ENCODE assay signal across 12 cellular contexts in the genomic region with DNA sequence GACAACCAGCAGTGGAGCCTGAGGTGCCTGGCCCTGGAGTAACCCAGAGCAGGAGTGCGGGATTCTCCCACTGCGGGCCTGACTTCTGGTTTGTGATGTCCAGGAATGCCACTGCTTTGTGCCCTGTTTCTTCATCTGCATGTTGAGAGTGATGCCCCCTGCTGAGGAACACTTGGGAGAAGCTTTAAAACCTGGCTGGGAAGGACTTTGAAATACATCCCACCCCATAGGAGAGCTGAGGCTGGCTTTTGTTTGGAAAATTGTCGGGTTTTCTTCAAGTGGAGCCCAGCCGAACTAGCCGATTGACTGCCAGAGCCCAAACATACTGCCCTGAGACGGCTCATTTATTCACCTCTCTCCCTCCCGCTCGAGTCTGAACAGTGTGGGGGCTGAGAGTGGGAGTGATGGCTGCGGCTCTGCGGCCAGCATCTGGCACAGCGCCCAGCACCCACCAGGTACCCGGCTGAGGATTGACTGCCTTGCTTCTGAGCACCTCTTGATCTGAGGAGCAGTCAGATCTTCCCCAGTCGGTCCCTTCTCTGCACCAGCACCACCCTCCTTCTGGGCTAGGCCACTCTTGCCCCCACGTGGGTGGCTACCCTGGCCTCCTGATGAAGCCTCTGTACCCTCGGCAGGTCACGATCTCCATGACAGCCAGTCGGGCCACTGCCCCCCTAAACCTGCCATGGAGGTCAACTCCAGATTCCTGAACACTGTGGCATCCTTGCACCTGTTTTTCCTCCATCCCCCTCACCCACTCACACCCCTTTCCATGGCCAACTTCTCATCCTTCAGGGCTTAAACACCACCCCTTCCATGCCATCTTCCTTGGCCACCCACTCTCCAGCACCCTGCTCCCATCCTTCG.
DNase-seq lines count a peak whose midpoint lies in the region; ATAC-seq and TF ChIP-seq lines count a peak whose summit lies in the region.
"Had no signal": no experiment of that assay in that cellular context is flagged by ENCODE, and none has a peak within 500 bp of the region (broad histone marks: within the 10 kb centered on the region; RNA-seq: fewer than 3 reads in every experiment).

No MANE protein-coding gene starts in this region.

- no peaks in the 10 kb centered on the region for H3K36me3 Mint-ChIP-seq in activated CD4-positive, alpha-beta T cell treated with anti-CD3 and anti-CD28 coated beads, Interleukin-2, amount 10 ng/mL, durations not matched to agents 24 days and 14 days (ENCODE audit: low read depth)
- H3K36me3 Mint-ChIP-seq in osteocyte (ENCODE audit: unreplicated experiment), result no peaks in the 10 kb centered on the region
- H3K36me3 Mint-ChIP-seq: activated naive CD4-positive, alpha-beta T cell treated with anti-CD3 and anti-CD28 coated beads, Interleukin-2, amount 50 U/mL, for 24 hours had no signal

- intact Hi-C loops in activated CD4-positive, alpha-beta T cell treated with anti-CD3 and anti-CD28 coated beads, Interleukin-2, amount 10 ng/mL, durations not matched to agents 24 days and 14 days (cut with micrococcal nuclease), result no loop called here

- no peak overlapping the region for H3K4me3 Mint-ChIP-seq in activated CD4-positive, alpha-beta T cell treated with anti-CD3 and anti-CD28 coated beads, Interleukin-2, amount 10 ng/mL, durations not matched to agents 24 days and 14 days
- H3K4me3 Mint-ChIP-seq in osteocyte (ENCODE audit: unreplicated experiment), result no peak overlapping the region
- H3K4me3 Mint-ChIP-seq: activated naive CD4-positive, alpha-beta T cell treated with anti-CD3 and anti-CD28 coated beads, Interleukin-2, amount 50 U/mL, for 24 hours had no signal

- peaks cover 13% of the 10 kb centered on the region for H3K4me1 Mint-ChIP-seq in activated CD4-positive, alpha-beta T cell treated with anti-CD3 and anti-CD28 coated beads, Interleukin-2, amount 10 ng/mL, durations not matched to agents 24 days and 14 days
- H3K4me1 Mint-ChIP-seq in osteocyte (ENCODE audit: unreplicated experiment), result peaks cover 12% of the 10 kb centered on the region

- no peak; the same call in 1 of the 2 replicates for TF ChIP-seq RAD21 in Ishikawa (IDR thresholded peaks at IDR 0.05; ENCODE audit: low read depth)

- no peak for TF ChIP-seq EP300 in Ishikawa (IDR thresholded peaks at IDR 0.05; ENCODE audit: borderline replicate concordance)

- no peak for DNase-seq in activated CD4-positive, alpha-beta T cell treated with anti-CD3 and anti-CD28 coated beads, Interleukin-2, amount 10 ng/mL, durations not matched to agents 24 days and 14 days
- no peak for DNase-seq in activated CD4-positive, alpha-beta T cell treated with anti-CD3 and anti-CD28 coated beads, Interleukin-2, amount 50 U/mL, for 1 hour
- DNase-seq in brain microvascular endothelial cell, result no peak
- DNase-seq in retina, result peak; percentile 33
- DNase-seq in osteocyte (ENCODE audit: extremely low spot score, unreplicated experiment), result no peak
- DNase-seq in MG63, result no peak
- DNase-seq: dorsolateral prefrontal cortex, foreskin keratinocyte, uterus had no signal

- no peaks in the 10 kb centered on the region for H3K27me3 Mint-ChIP-seq in activated CD4-positive, alpha-beta T cell treated with anti-CD3 and anti-CD28 coated beads, Interleukin-2, amount 10 ng/mL, durations not matched to agents 24 days and 14 days
- H3K27me3 Mint-ChIP-seq in osteocyte (ENCODE audit: unreplicated experiment), result no peaks in the 10 kb centered on the region
- H3K27me3 Mint-ChIP-seq: activated naive CD4-positive, alpha-beta T cell treated with anti-CD3 and anti-CD28 coated beads, Interleukin-2, amount 50 U/mL, for 24 hours had no signal

- no peaks in the 10 kb centered on the region for H3K9me3 ChIP-seq in MG63
- H3K9me3 ChIP-seq: uterus had no signal

- TF ChIP-seq CTCF in brain microvascular endothelial cell (IDR thresholded peaks at IDR 0.05; ENCODE audit: low read depth, low read length, missing control alignments) (peak; percentile 17), osteocyte (IDR thresholded peaks at IDR 0.05) (no peak)

- H3K27me3 ChIP-seq in brain microvascular endothelial cell (replicated peaks) (no peaks in the 10 kb centered on the region), MG63 (no peaks in the 10 kb centered on the region)
- H3K27me3 ChIP-seq: dorsolateral prefrontal cortex, foreskin keratinocyte, uterus had no signal

- no peaks in the 10 kb centered on the region for H3K9me3 Mint-ChIP-seq in activated CD4-positive, alpha-beta T cell treated with anti-CD3 and anti-CD28 coated beads, Interleukin-2, amount 10 ng/mL, durations not matched to agents 24 days and 14 days
- H3K9me3 Mint-ChIP-seq in osteocyte (ENCODE audit: unreplicated experiment), result no peaks in the 10 kb centered on the region
- H3K9me3 Mint-ChIP-seq: activated naive CD4-positive, alpha-beta T cell treated with anti-CD3 and anti-CD28 coated beads, Interleukin-2, amount 50 U/mL, for 24 hours had no signal

- in situ Hi-C loops in brain microvascular endothelial cell (cut with HindIII; ENCODE audit: low pct_ligation_motif_present, low sequenced_read_pairs), result no loop called here

- no peak overlapping the region for H3K27ac ChIP-seq in brain microvascular endothelial cell
- H3K27ac ChIP-seq: dorsolateral prefrontal cortex, foreskin keratinocyte, uterus had no signal

- peak overlapping the region; percentile 3 for H3K27ac Mint-ChIP-seq in activated CD4-positive, alpha-beta T cell treated with anti-CD3 and anti-CD28 coated beads, Interleukin-2, amount 10 ng/mL, durations not matched to agents 24 days and 14 days
- H3K27ac Mint-ChIP-seq in osteocyte (ENCODE audit: unreplicated experiment), result no peak overlapping the region
- H3K27ac Mint-ChIP-seq: activated naive CD4-positive, alpha-beta T cell treated with anti-CD3 and anti-CD28 coated beads, Interleukin-2, amount 50 U/mL, for 24 hours had no signal

- H3K36me3 ChIP-seq in brain microvascular endothelial cell (replicated peaks) (peaks cover 2% of the 10 kb centered on the region), MG63 (no peaks in the 10 kb centered on the region)
- H3K36me3 ChIP-seq: uterus had no signal

- H3K4me3 ChIP-seq in brain microvascular endothelial cell (ENCODE audit: low read depth, low read length) (no peak overlapping the region), MG63 (no peak overlapping the region)
- H3K4me3 ChIP-seq: dorsolateral prefrontal cortex, uterus had no signal

- ATAC-seq in HG03354 (IDR thresholded peaks at IDR 0.05; ENCODE audit: poor library complexity, severe bottlenecking, unreplicated experiment), result no peak
- ATAC-seq: foreskin keratinocyte had no signal

TF ChIP-seq in Ishikawa, 13 proteins besides CTCF, POLR2A, EP300 and RAD21:
- TF ChIP-seq TCF12 (IDR thresholded peaks at IDR 0.05; ENCODE audit: low read depth) (no peak), CREB1 (IDR thresholded peaks at IDR 0.05; ENCODE audit: low read depth) (no peak), CEBPB (IDR thresholded peaks at IDR 0.05) (0 out of 2 replicates have a peak, but pooled peaks have one; percentile 3), ZBTB7A (IDR thresholded peaks at IDR 0.05; ENCODE audit: low read depth) (no peak), TEAD4 (IDR thresholded peaks at IDR 0.05) (no peak), NFIC (IDR thresholded peaks at IDR 0.05) (peak; percentile 50; the same call in 1 of the 2 replicates), MAX (IDR thresholded peaks at IDR 0.05) (0 out of 2 replicates have a peak, but pooled peaks have one; percentile 15), EGR1 (IDR thresholded peaks at IDR 0.05) (0 out of 2 replicates have a peak, but pooled peaks have one; percentile 40), REST (IDR thresholded peaks at IDR 0.05; ENCODE audit: low read depth) (no peak), TAF1 (IDR thresholded peaks at IDR 0.05; ENCODE audit: low read depth) (no peak), USF1 (IDR thresholded peaks at IDR 0.05) (no peak), FOXM1 (IDR thresholded peaks at IDR 0.05; ENCODE audit: borderline replicate concordance, low read depth) (no peak)
